ENCODE assay signal across 22 cellular contexts in the genomic region with DNA sequence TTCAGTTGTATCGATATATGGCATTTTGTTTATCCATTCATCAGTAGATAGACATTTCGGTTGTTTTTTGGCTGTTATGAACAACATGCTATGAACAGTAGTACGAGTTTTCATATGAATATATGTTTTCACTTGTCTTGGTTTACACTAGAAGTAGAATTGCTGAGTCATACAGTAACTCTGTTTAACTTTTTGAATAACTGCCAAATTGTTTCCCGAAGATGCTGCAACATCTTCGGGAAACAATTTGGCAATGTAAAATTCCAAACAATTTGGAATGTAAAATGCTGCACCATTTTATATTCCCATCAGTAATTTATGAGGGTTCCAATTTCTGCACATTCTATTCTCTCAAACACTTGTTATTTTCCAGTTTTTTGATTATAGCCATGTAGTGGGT. TPM values are rescaled to one million over a fixed set of nuclear protein-coding genes. Genes with fewer than 3 reads are reported as not detected.
DNase-seq lines count a peak whose midpoint lies in the region; TF ChIP-seq lines count a peak whose summit lies in the region.
"Had no signal": no experiment of that assay in that cellular context is flagged by ENCODE, and none has a peak within 500 bp of the region (broad histone marks: within the 10 kb centered on the region; RNA-seq: fewer than 3 reads in every experiment).

No MANE protein-coding gene starts in this region.

- no peak overlapping the region for H3K18ac ChIP-seq in mesenchymal stem cell (ENCODE audit: low read depth in 1 of 2, low read length in 2 of 2)

- H3K4me2 ChIP-seq in mesenchymal stem cell (ENCODE audit: low read length, poor library complexity, severe bottlenecking) (no peak overlapping the region), hepatocyte (no peak overlapping the region)

- H2BK15ac ChIP-seq in mesenchymal stem cell (ENCODE audit: low read depth, poor library complexity, severe bottlenecking) = no peak overlapping the region

- in situ Hi-C loops in astrocyte of the spinal cord (cut with HindIII; ENCODE audit: low sequenced_read_pairs) = no loop called here

- H3K23ac ChIP-seq in mesenchymal stem cell (ENCODE audit: low read length in 2 of 2) = no peak overlapping the region

- no peak overlapping the region for H2BK5ac ChIP-seq in mesenchymal stem cell (ENCODE audit: low read depth, low read length, poor library complexity, severe bottlenecking)

- H3K9me2 ChIP-seq in hepatocyte (replicated peaks; ENCODE audit: insufficient read depth) = no peaks in the 10 kb centered on the region

- H3K9me3 ChIP-seq in mesenchymal stem cell (ENCODE audit: control insufficient read depth, low read length) (no peaks in the 10 kb centered on the region), hepatocyte (ENCODE audit: low read depth) (no peaks in the 10 kb centered on the region)
- H3K9me3 ChIP-seq: thoracic aorta had no signal

- H3K4me3 ChIP-seq in AG10803 (ENCODE audit: low read length) (no peak overlapping the region), astrocyte of the spinal cord (ENCODE audit: low read depth, low read length) (no peak overlapping the region), mesenchymal stem cell (ENCODE audit: insufficient read depth in 1 of 2, low read depth in 1 of 2, low read length in 2 of 2) (no peak overlapping the region), hepatocyte (no peak overlapping the region)
- H3K4me3 ChIP-seq: heart right ventricle, thoracic aorta had no signal

- no peaks in the 10 kb centered on the region for H3K36me3 ChIP-seq in mesenchymal stem cell (ENCODE audit: control insufficient read depth in 1 of 2, insufficient read depth in 2 of 2, low read depth in 1 of 2, low read length in 2 of 2)
- H3K36me3 ChIP-seq in hepatocyte (replicated peaks; ENCODE audit: insufficient read depth, low read depth) = no peaks in the 10 kb centered on the region
- H3K36me3 ChIP-seq: heart right ventricle, thoracic aorta had no signal

- H4K91ac ChIP-seq in mesenchymal stem cell (ENCODE audit: low read length) = no peak overlapping the region

- no peak overlapping the region for H2BK12ac ChIP-seq in mesenchymal stem cell (ENCODE audit: low read length in 2 of 2)

- peaks cover 10% of the 10 kb centered on the region for H3K79me1 ChIP-seq in mesenchymal stem cell (replicated peaks; ENCODE audit: low read length, poor library complexity, severe bottlenecking)

- H2AK5ac ChIP-seq in mesenchymal stem cell (ENCODE audit: low read length, severe bottlenecking) = no peak overlapping the region

- H3K27me3 ChIP-seq in mesenchymal stem cell (ENCODE audit: control insufficient read depth in 1 of 2, insufficient read depth in 1 of 2, low read length in 2 of 2) = no peaks in the 10 kb centered on the region
- H3K27me3 ChIP-seq in hepatocyte = peaks cover 8% of the 10 kb centered on the region

- DNase-seq in AG10803 (ENCODE audit: low read depth) (peak; percentile 82), M059J (ENCODE audit: low read depth) (peak; percentile 12), astrocyte of the spinal cord (ENCODE audit: low read depth, low spot score) (peak; percentile 66), mesenchymal stem cell (peak; percentile 63), hepatocyte (ENCODE audit: low spot score) (no peak), NCI-H1930 (lab: John Stamatoyannopoulos, UW) (no peak), HPDE6-E6E7 (ENCODE audit: extremely low spot score) (no peak)
- DNase-seq in activated T-cell treated with anti-CD3 and anti-CD28 coated beads, Interleukin-2, amount 50 U/mL, for 1 hour = no peak
- DNase-seq: activated CD4-positive, alpha-beta T cell treated with anti-CD3 and anti-CD28 coated beads for 36 hours; activated naive CD8-positive, alpha-beta T cell treated with anti-CD3 and anti-CD28 coated beads, Interleukin-2, amount 50 U/mL, for 24 hours; C1 segment of cervical spinal cord; caudate nucleus; erythroblast; GDM1; H9; heart right ventricle; KG1; NCI-H1048; NCI-H2081 treated with DMSO at 0.1 percent for 48 hours; NCI-H510A; retina had no signal

- no peak overlapping the region for H3K4ac ChIP-seq in mesenchymal stem cell (ENCODE audit: low read depth in 1 of 2, low read length in 2 of 2)

- no peaks in the 10 kb centered on the region for H3K79me2 ChIP-seq in hepatocyte

- H3K14ac ChIP-seq in mesenchymal stem cell (ENCODE audit: low read length in 2 of 2) = no peak overlapping the region

- H3K4me1 ChIP-seq in mesenchymal stem cell (ENCODE audit: control insufficient read depth, insufficient read depth, low read depth, low read length) (no peaks in the 10 kb centered on the region), hepatocyte (ENCODE audit: insufficient read depth) (no peaks in the 10 kb centered on the region)

- no peak for TF ChIP-seq CTCF in AG10803 (conservative IDR thresholded peaks at IDR 0.05; ENCODE audit: low read length)
- TF ChIP-seq CTCF in astrocyte of the spinal cord (IDR thresholded peaks at IDR 0.05; ENCODE audit: low read depth, low read length) = no peak
- TF ChIP-seq CTCF in hepatocyte (IDR thresholded peaks at IDR 0.05; ENCODE audit: poor library complexity) = no peak

- H2BK120ac ChIP-seq in mesenchymal stem cell (ENCODE audit: low read depth, low read length) = no peak overlapping the region

- H3K27ac ChIP-seq in mesenchymal stem cell (ENCODE audit: low read length, poor library complexity, severe bottlenecking) (no peak overlapping the region), hepatocyte (no peak overlapping the region)
- H3K27ac ChIP-seq: heart right ventricle, thoracic aorta had no signal

- H4K8ac ChIP-seq in mesenchymal stem cell (ENCODE audit: low read length) = no peak overlapping the region

- no peaks in the 10 kb centered on the region for H4K20me1 ChIP-seq in hepatocyte (ENCODE audit: insufficient read depth, poor library complexity, severe bottlenecking)

- H3K9ac ChIP-seq in mesenchymal stem cell (ENCODE audit: low read length) = no peak overlapping the region

- H2AFZ ChIP-seq in mesenchymal stem cell (ENCODE audit: low read depth, low read length) (no peak overlapping the region), hepatocyte (no peak overlapping the region)

- WGBS in mesenchymal stem cell = 60% methylated on average over 2 of the region's 5 CpGs
- 80% methylated on average over 5 of the region's 5 CpGs for WGBS in hepatocyte (ENCODE audit: low lambda C conversion rate, missing lambda C conversion rate)

RNA-seq across cellular contexts. Expression of gene PCBP3, which starts 11.5 kb away (rescaled TPM):
- total RNA-seq in M059J (2014; rRNA removed; shearing (Covaris generic)) = 0.10 TPM in 1 of 2 replicates, not detected in the other
- 6.0 TPM for polyA plus RNA-seq in mesenchymal stem cell (2013, experiment 1 of 2)
- 6.1 TPM for polyA plus RNA-seq in mesenchymal stem cell (2013, experiment 2 of 2)
- 3.1 and 5.5 TPM in 2 replicates for total RNA-seq in hepatocyte
- 7.2 and 8.8 TPM in 2 replicates for polyA plus RNA-seq in hepatocyte

Comparison
In these comparisons a context has a peak if more than half of its experiments do, and no peak if none do; other contexts are left out.
1. DNase-seq: peak in AG10803 (single experiment), M059J (single experiment), astrocyte of the spinal cord (single experiment) and mesenchymal stem cell (single experiment); none in hepatocyte (single experiment), activated T-cell treated with anti-CD3 and anti-CD28 coated beads, Interleukin-2, amount 50 U/mL, for 1 hour (single experiment), NCI-H1930 (0 of 2) and HPDE6-E6E7 (single experiment).